Comparison of ENCODE assay signal across 7 cellular contexts in the genomic region with DNA sequence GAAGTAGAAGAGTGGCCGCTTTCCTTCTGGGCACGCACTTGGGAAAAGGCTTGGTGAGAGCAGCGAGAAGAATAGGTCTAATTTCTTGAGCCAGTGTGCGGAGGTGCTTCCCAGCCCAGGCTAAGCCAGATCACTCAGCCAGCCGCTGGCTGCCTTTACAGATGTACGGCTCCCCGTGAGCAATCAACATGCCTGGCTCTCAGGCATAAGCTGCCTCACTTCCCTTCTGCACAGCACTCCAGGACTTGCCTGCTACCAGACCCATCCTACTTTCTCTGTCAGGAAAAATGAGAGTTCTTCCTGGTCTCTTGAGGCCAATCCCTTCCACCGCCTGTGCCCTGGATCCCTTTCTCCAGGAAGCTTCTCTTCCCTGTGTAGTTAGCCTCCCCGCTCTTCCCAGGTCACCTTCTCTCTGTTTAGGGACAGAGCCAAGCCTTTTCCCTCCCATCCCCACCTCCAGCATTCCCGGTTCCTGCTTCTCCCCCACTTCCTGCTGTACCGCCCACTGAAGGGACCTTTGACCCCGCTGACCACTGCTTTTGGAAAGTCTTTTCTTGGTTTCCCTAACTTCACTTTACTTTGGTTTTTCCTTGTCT. TPM values are rescaled to one million over a fixed set of nuclear protein-coding genes. Genes with fewer than 3 reads are reported as not detected.
DNase-seq lines count a peak whose midpoint lies in the region; ATAC-seq, FAIRE-seq and TF ChIP-seq lines count a peak whose summit lies in the region.

No MANE protein-coding gene starts in this region.

- peaks cover 37% of the 10 kb centered on the region for H3F3A ChIP-seq in PC-9 (ENCODE audit: insufficient read depth, low read depth)

- ATAC-seq in esophagus mucosa, result peak; percentile 53

- no peaks in the 10 kb centered on the region for H3K79me1 ChIP-seq in H9 (ENCODE audit: insufficient read depth, low read depth, low read length, poor library complexity, severe bottlenecking)

- no peak overlapping the region for H3K14ac ChIP-seq in H9 (ENCODE audit: insufficient read depth, low read length)

- no peak overlapping the region for H4K5ac ChIP-seq in H9 (ENCODE audit: insufficient read length, low read depth, low read length)

- H3K27me3 ChIP-seq in H9 (ENCODE audit: insufficient read depth, low read length) (no peaks in the 10 kb centered on the region), PC-9 (ENCODE audit: insufficient read depth, low read depth) (no peaks in the 10 kb centered on the region), prostate gland (replicated peaks; ENCODE audit: insufficient read depth) (no peaks in the 10 kb centered on the region)

- H3K23me2 ChIP-seq in H9 (ENCODE audit: insufficient read length, low read depth, low read length, poor library complexity, severe bottlenecking), result peaks cover 7% of the 10 kb centered on the region

- peak overlapping the region; percentile 98 for H3K4me3 ChIP-seq in PC-9
- peak overlapping the region in 1 of 2 donors; percentile 84 for H3K4me3 ChIP-seq in prostate gland

- H3K79me2 ChIP-seq in H9 (ENCODE audit: insufficient read depth, low read length) (no peaks in the 10 kb centered on the region), PC-9 (ENCODE audit: low read depth) (peaks cover 85% of the 10 kb centered on the region)

- H3K4me1 ChIP-seq in H9 (ENCODE audit: insufficient read depth, low read length), result peaks cover 12% of the 10 kb centered on the region; the same call in 1 of the 2 replicates
- H3K4me1 ChIP-seq in PC-9 (replicated peaks; ENCODE audit: insufficient read depth), result peaks cover 52% of the 10 kb centered on the region
- H3K4me1 ChIP-seq in prostate gland (replicated peaks), result no peaks in the 10 kb centered on the region

- H3K27ac ChIP-seq in H9 (ENCODE audit: insufficient read length, low read depth, low read length), result no peak overlapping the region
- peak overlapping the region; percentile 83; the same call in 1 of the 2 replicates for H3K27ac ChIP-seq in PC-9
- peak overlapping the region; percentile 89 to 94 for H3K27ac ChIP-seq in prostate gland

- H3K36me3 ChIP-seq in PC-9 (ENCODE audit: low read depth) (peaks cover 47% of the 10 kb centered on the region), prostate gland (no peaks in the 10 kb centered on the region)

- CTCF ChIA-PET in PC-9 (lab: Charles Lee), result no interaction called here

- no peak overlapping the region for H2BK20ac ChIP-seq in H9 (ENCODE audit: low read depth, low read length, poor library complexity, severe bottlenecking)

- no peak overlapping the region for H3K9ac ChIP-seq in H9 (ENCODE audit: extremely low read depth, insufficient read length, low read length)

- H4K20me1 ChIP-seq in H9 (ENCODE audit: control insufficient read depth, insufficient read depth, insufficient read length) (no peaks in the 10 kb centered on the region), PC-9 (ENCODE audit: insufficient read depth) (no peaks in the 10 kb centered on the region)

- peak overlapping the region in 2 of 3 experiments; percentile 14 to 84; a peak in 3 of 7 replicates for H3K27ac Mint-ChIP-seq in H9

- POLR2A ChIA-PET in PC-9 (lab: Charles Lee; ENCODE audit: unreplicated experiment), result no interaction called here

- H4K91ac ChIP-seq in H9 (ENCODE audit: insufficient read length, low read depth, low read length), result no peak overlapping the region

- no peak overlapping the region for H3K23ac ChIP-seq in H9 (ENCODE audit: insufficient read length, low read depth, low read length)

- no peak for DNase-seq in H9
- DNase-seq in PC-9, result no peak
- DNase-seq in prostate gland (ENCODE audit: low spot score), result no peak
- DNase-seq in mucosa of gallbladder (ENCODE audit: low spot score), result no peak
- DNase-seq in erythroblast (lab: John Stamatoyannopoulos, UW), result no peak
- DNase-seq in GM12892 (ENCODE audit: insufficient read length), result no peak

- no peaks in the 10 kb centered on the region for H3K9me3 Mint-ChIP-seq in H9

- peaks cover 29% of the 10 kb centered on the region for H3K27me3 Mint-ChIP-seq in H9 (ENCODE audit: low read depth)

- H2BK12ac ChIP-seq in H9 (ENCODE audit: insufficient read length, low read depth, low read length), result no peak overlapping the region

- H3T11ph ChIP-seq in H9 (ENCODE audit: low read length), result no peak overlapping the region

- H2AFZ ChIP-seq in H9 (ENCODE audit: low read length) (no peak overlapping the region), PC-9 (peak overlapping the region; percentile 99; the same call in 1 of the 2 replicates)

- H3K4me2 ChIP-seq in H9 (ENCODE audit: insufficient read depth, insufficient read length, low read length) (peak overlapping the region; percentile 41), PC-9 (peak overlapping the region; percentile 92)

- H3K4ac ChIP-seq in H9 (ENCODE audit: low read depth, low read length), result no peak overlapping the region

- no TSS peak for BruUV-seq in PC-9 (replicated peaks; lab: Mats Ljungman, UMichigan)

- TF ChIP-seq CTCF in H9 (conservative IDR thresholded peaks at IDR 0.05) (no peak), PC-9 (conservative IDR thresholded peaks at IDR 0.05) (no peak), prostate gland (IDR thresholded peaks at IDR 0.05) (no peak)

- WGBS in H9 (ENCODE audit: extremely low coverage, insufficient read length, low lambda C conversion rate), result no CpG with 5 or more reads among the region's 12 CpGs
- 45% methylated on average over 12 of the region's 12 CpGs for WGBS in prostate gland

- H3K56ac ChIP-seq in H9 (ENCODE audit: insufficient read length, low read depth, low read length), result no peak overlapping the region

- H2BK120ac ChIP-seq in H9 (ENCODE audit: low read depth, low read length, poor library complexity, severe bottlenecking), result no peak overlapping the region

- H2BK15ac ChIP-seq in H9 (ENCODE audit: low read depth, low read length), result no peak overlapping the region

- H2BK5ac ChIP-seq in H9 (ENCODE audit: insufficient read length, low read length), result no peak overlapping the region

- intact Hi-C loops in PC-9 (cut with micrococcal nuclease; ENCODE audit: unreplicated experiment), result loop anchor here (5.0 kb wide), 3 partner anchors 78 to 788 kb away; partner anchors contain the start of gene ABCB8
- intact Hi-C loops in prostate gland (cut with DNase I), result no loop called here

- TF ChIP-seq POLR2A in prostate gland (IDR thresholded peaks at IDR 0.05), result no peak
- TF ChIP-seq POLR2A in erythroblast (IDR thresholded peaks at IDR 0.05; ENCODE audit: low read length), result no peak
- no peak for TF ChIP-seq POLR2A in GM12892 (IDR thresholded peaks at IDR 0.05; ENCODE audit: low read depth, low read length)

- H3K4me3 Mint-ChIP-seq in H9, result peak overlapping the region in 1 of 2 experiments; percentile 87; a peak in 2 of 5 replicates

- peaks cover 33 to 48% of the 10 kb centered on the region in 2 experiments for H3K4me1 Mint-ChIP-seq in H9

- no peak overlapping the region for H3K18ac ChIP-seq in H9 (ENCODE audit: insufficient read length, low read depth, low read length)

- no peak for FAIRE-seq in GM12892 (lab: Jason Lieb, UNC)

- H3K9me3 ChIP-seq in H9 (ENCODE audit: control insufficient read depth, low read depth, low read length) (no peaks in the 10 kb centered on the region), PC-9 (ENCODE audit: insufficient read depth, low read depth) (no peaks in the 10 kb centered on the region), prostate gland (no peaks in the 10 kb centered on the region)

- no peaks in the 10 kb centered on the region for H3K9me2 ChIP-seq in PC-9 (ENCODE audit: insufficient read depth)

- H2AK5ac ChIP-seq in H9 (ENCODE audit: insufficient read length, low read length), result no peak overlapping the region

- H3K36me3 Mint-ChIP-seq in H9 (ENCODE audit: insufficient read depth in 1 of 3, low read depth in 3 of 3), result peaks cover 0 to 46% (median 0%) of the 10 kb centered on the region in 3 experiments; a peak in 3 of 7 replicates

- no peak overlapping the region for H4K8ac ChIP-seq in H9 (replicated peaks; ENCODE audit: insufficient read length, low read depth, low read length)

RNA-seq across cellular contexts. Expression of gene ACTR3C, which starts 1.1 kb away (rescaled TPM):
- total RNA-seq in H9 (2021) (1.2 and 2.2 TPM in 2 replicates), PC-9 (2021) (24.1 and 34.5 TPM in 2 replicates), esophagus mucosa (6.1 TPM), prostate gland (10 to 100 TPM; 10.7 to 15.1 TPM), mucosa of gallbladder (22.4 TPM)
- polyA plus RNA-seq in GM12892 (2012; ENCODE audit: missing spikeins), result 2.8 TPM

RNA-seq across cellular contexts. Expression of gene LRRC61, which starts 1.3 kb away (rescaled TPM):
- total RNA-seq in H9 (2021) (24.4 and 27.4 TPM in 2 replicates), PC-9 (2021) (34.8 and 42.3 TPM in 2 replicates), esophagus mucosa (9.6 TPM), prostate gland (10 to 100 TPM; 25.8 to 34.4 TPM), mucosa of gallbladder (11.7 TPM)
- polyA plus RNA-seq in GM12892 (2012; ENCODE audit: missing spikeins), result 6.6 TPM

RNA-seq across cellular contexts. Expression of gene RARRES2, which starts 17.0 kb away (rescaled TPM):
- 59.9 and 60.9 TPM in 2 replicates for total RNA-seq in H9 (2021)
- total RNA-seq in PC-9 (2021), result not detected in 2 replicates
- total RNA-seq in esophagus mucosa, result 7.5 TPM
- 10 to 100 TPM; 98.8 to 99.8 TPM for total RNA-seq in prostate gland
- total RNA-seq in mucosa of gallbladder, result 143 TPM
- polyA plus RNA-seq in GM12892 (2012; ENCODE audit: missing spikeins), result 0.98 TPM

RNA-seq across cellular contexts. Expression of gene REPIN1, which starts 44.2 kb away (rescaled TPM):
- total RNA-seq in H9 (2021), result 105 and 106 TPM in 2 replicates
- total RNA-seq in PC-9 (2021), result 172 and 174 TPM in 2 replicates
- 44.9 TPM for total RNA-seq in esophagus mucosa
- total RNA-seq in prostate gland, result 100 to 1,000 TPM; 150 to 171 TPM
- total RNA-seq in mucosa of gallbladder, result 145 TPM
- 46.6 TPM for polyA plus RNA-seq in GM12892 (2012; ENCODE audit: missing spikeins)

RNA-seq across cellular contexts. Expression of gene ZNF775, which starts 54.7 kb away (rescaled TPM):
- total RNA-seq in H9 (2021) (9.7 and 10.5 TPM in 2 replicates), PC-9 (2021) (3.1 and 3.4 TPM in 2 replicates), esophagus mucosa (1.3 TPM), prostate gland (10 to 100 TPM; 14.4 to 14.8 TPM), mucosa of gallbladder (9.4 TPM)
- polyA plus RNA-seq in GM12892 (2012; ENCODE audit: missing spikeins), result 4.2 TPM
